18 cellular contexts compared by ENCODE assay signal in genomic region chr1:42014823-42015222, GRCh38.
"Had no signal": no experiment of that assay in that cellular context is flagged by ENCODE, and none has a peak within 500 bp of the region (broad histone marks: within the 10 kb centered on the region; RNA-seq: fewer than 3 reads in every experiment).

No MANE protein-coding gene starts in this region.

- H3K4me1 ChIP-seq: colonic mucosa, prostate gland had no signal

- H3K36me3 ChIP-seq: colonic mucosa, esophagus squamous epithelium, prostate gland had no signal

- H3K27ac ChIP-seq: colonic mucosa, esophagus squamous epithelium, prostate gland had no signal

- H3K9me3 ChIP-seq: colonic mucosa, esophagus squamous epithelium, prostate gland had no signal

- H3K4me3 ChIP-seq: colonic mucosa, esophagus squamous epithelium, prostate gland, smooth muscle cell had no signal

- DNase-seq: activated CD4-positive, alpha-beta memory T cell treated with anti-CD3 and anti-CD28 coated beads, Interleukin-2, amount 10 ng/mL, durations not matched to agents 7 days and 5 days; activated effector memory CD4-positive, alpha-beta T cell treated with anti-CD3 and anti-CD28 coated beads, Interleukin-2, amount 50 U/mL, for 16 hours; activated T-cell treated with anti-CD3 and anti-CD28 coated beads, Interleukin-2, amount 50 U/mL, for 4 hours; central memory CD4-positive, alpha-beta T cell; colonic mucosa; esophagus squamous epithelium; foreskin fibroblast; kidney glomerular epithelial cell; left ventricle myocardium superior; mesenchymal stem cell; occipital lobe; right cardiac atrium; T-helper 1 cell; T1000 had no signal

- H3K4me3 Mint-ChIP-seq: activated CD4-positive, alpha-beta memory T cell treated with anti-CD3 and anti-CD28 coated beads, Interleukin-2, amount 10 ng/mL, durations not matched to agents 7 days and 5 days; nephron had no signal

- H3K27me3 ChIP-seq: colonic mucosa, esophagus squamous epithelium had no signal

- ATAC-seq: activated T-cell treated with anti-CD3 and anti-CD28 coated beads, Interleukin-2, amount 50 U/mL, for 4 hours; left ventricle myocardium superior; right cardiac atrium had no signal

- H3K4me1 Mint-ChIP-seq: nephron had no signal

- H3K4me2 ChIP-seq: smooth muscle cell had no signal

- H3K27me3 Mint-ChIP-seq: activated CD4-positive, alpha-beta memory T cell treated with anti-CD3 and anti-CD28 coated beads, Interleukin-2, amount 10 ng/mL, durations not matched to agents 7 days and 5 days had no signal

- H3K27ac Mint-ChIP-seq: activated CD4-positive, alpha-beta memory T cell treated with anti-CD3 and anti-CD28 coated beads, Interleukin-2, amount 10 ng/mL, durations not matched to agents 7 days and 5 days; activated naive CD4-positive, alpha-beta T cell treated with anti-CD3 and anti-CD28 coated beads, Interleukin-2, amount 50 U/mL, for 72 hours; nephron had no signal

- H3K9me3 Mint-ChIP-seq: activated T-cell treated with anti-CD3 and anti-CD28 coated beads, Interleukin-2, amount 50 U/mL, for 4 hours had no signal
